Comparison of ENCODE assay signal across 38 cellular contexts in genomic region chr11:20864628-20865027, GRCh38.
"Had no signal": no experiment of that assay in that cellular context is flagged by ENCODE, and none has a peak within 500 bp of the region (broad histone marks: within the 10 kb centered on the region; RNA-seq: fewer than 3 reads in every experiment).

No MANE protein-coding gene starts in this region.

- H3K9me3 ChIP-seq: adrenal gland, ascending aorta, body of pancreas, breast epithelium had no signal

- H3K4me3 Mint-ChIP-seq: activated naive CD4-positive, alpha-beta T cell treated with anti-CD3 and anti-CD28 coated beads for 36 hours; activated naive CD4-positive, alpha-beta T cell treated with anti-CD3 and anti-CD28 coated beads, Interleukin-2, amount 10 ng/mL, durations not matched to agents 7 days and 5 days; activated naive CD4-positive, alpha-beta T cell treated with anti-CD3 and anti-CD28 coated beads, Interleukin-2, amount 50 U/mL, for 24 hours; activated naive CD8-positive, alpha-beta T cell; activated naive CD8-positive, alpha-beta T cell treated with anti-CD3 and anti-CD28 coated beads for 36 hours; activated naive CD8-positive, alpha-beta T cell treated with anti-CD3 and anti-CD28 coated beads, Interleukin-2, amount 10 ng/mL, durations not matched to agents 7 days and 5 days; activated naive CD8-positive, alpha-beta T cell treated with anti-CD3 and anti-CD28 coated beads, Interleukin-2, amount 50 U/mL, for 24 hours; activated T-cell treated with anti-CD3 and anti-CD28 coated beads, Interleukin-2, amount 50 U/mL, for 24 hours; activated T-cell treated with anti-CD3 and anti-CD28 coated beads, Interleukin-2, amount 50 U/mL, for 4 hours; activated T-cell treated with anti-CD3 and anti-CD28 coated beads, Interleukin-2, amount 50 U/mL, for 72 hours; activated T-helper 1 cell treated with anti-CD3 and anti-CD28 coated beads, Interleukin-12 subunit alpha, Interleukin-12 subunit beta, Interleukin-2, Interleukin-4 antibody, amounts not matched to agents 30 ng/mL and 10 ng/mL and 1 ng/mL, durations not matched to agents 14 hours and 24 hours and 36 hours; activated T-helper 17 cell treated with anti-CD3 and anti-CD28 coated beads, Interleukin-2, amount 50 U/mL, for 72 hours; brain; central memory CD8-positive, alpha-beta T cell had no signal

- H3K4me1 Mint-ChIP-seq: activated naive CD4-positive, alpha-beta T cell treated with anti-CD3 and anti-CD28 coated beads, Interleukin-2, amount 10 ng/mL, durations not matched to agents 7 days and 5 days; activated naive CD4-positive, alpha-beta T cell treated with anti-CD3 and anti-CD28 coated beads, Interleukin-2, amount 50 U/mL, for 24 hours; activated naive CD8-positive, alpha-beta T cell treated with anti-CD3 and anti-CD28 coated beads for 36 hours; activated naive CD8-positive, alpha-beta T cell treated with anti-CD3 and anti-CD28 coated beads, Interleukin-2, amount 10 ng/mL, durations not matched to agents 7 days and 5 days; activated naive CD8-positive, alpha-beta T cell treated with anti-CD3 and anti-CD28 coated beads, Interleukin-2, amount 50 U/mL, for 24 hours; activated T-helper 17 cell treated with anti-CD3 and anti-CD28 coated beads, Interleukin-2, amount 50 U/mL, for 72 hours; central memory CD8-positive, alpha-beta T cell had no signal

- ATAC-seq: activated naive CD4-positive, alpha-beta T cell treated with anti-CD3 and anti-CD28 coated beads, Interleukin-2, amount 50 U/mL, for 72 hours; activated naive CD8-positive, alpha-beta T cell treated with anti-CD3 and anti-CD28 coated beads, Interleukin-2, amount 50 U/mL, for 24 hours; activated T-cell treated with anti-CD3 and anti-CD28 coated beads, Interleukin-2, amount 50 U/mL, for 4 hours; activated T-cell treated with anti-CD3 and anti-CD28 coated beads, Interleukin-2, amount 50 U/mL, for 72 hours; activated T-helper 17 cell treated with anti-CD3 and anti-CD28 coated beads, Interleukin-2, amount 50 U/mL, for 72 hours; body of pancreas had no signal

- H3K27ac Mint-ChIP-seq: activated naive CD4-positive, alpha-beta T cell treated with anti-CD3 and anti-CD28 coated beads for 36 hours; activated naive CD4-positive, alpha-beta T cell treated with anti-CD3 and anti-CD28 coated beads, Interleukin-2, amount 10 ng/mL, durations not matched to agents 7 days and 5 days; activated naive CD4-positive, alpha-beta T cell treated with anti-CD3 and anti-CD28 coated beads, Interleukin-2, amount 50 U/mL, for 24 hours; activated naive CD4-positive, alpha-beta T cell treated with anti-CD3 and anti-CD28 coated beads, Interleukin-2, amount 50 U/mL, for 72 hours; activated naive CD8-positive, alpha-beta T cell; activated naive CD8-positive, alpha-beta T cell treated with anti-CD3 and anti-CD28 coated beads for 36 hours; activated naive CD8-positive, alpha-beta T cell treated with anti-CD3 and anti-CD28 coated beads, Interleukin-2, amount 10 ng/mL, durations not matched to agents 7 days and 5 days; activated naive CD8-positive, alpha-beta T cell treated with anti-CD3 and anti-CD28 coated beads, Interleukin-2, amount 50 U/mL, for 24 hours; activated T-cell treated with anti-CD3 and anti-CD28 coated beads, Interleukin-2, amount 50 U/mL, for 24 hours; activated T-cell treated with anti-CD3 and anti-CD28 coated beads, Interleukin-2, amount 50 U/mL, for 72 hours; activated T-helper 1 cell treated with anti-CD3 and anti-CD28 coated beads, Interleukin-12 subunit alpha, Interleukin-12 subunit beta, Interleukin-2, Interleukin-4 antibody, amounts not matched to agents 30 ng/mL and 10 ng/mL and 1 ng/mL, durations not matched to agents 14 hours and 24 hours and 36 hours; activated T-helper 17 cell treated with anti-CD3 and anti-CD28 coated beads, Interleukin-2, amount 50 U/mL, for 72 hours; brain had no signal

- H3K27ac ChIP-seq: adrenal gland, ascending aorta, body of pancreas, brain microvascular endothelial cell, breast epithelium, cardiac muscle cell had no signal

- DNase-seq: activated effector memory CD4-positive, alpha-beta T cell treated with anti-CD3 and anti-CD28 coated beads, Interleukin-2, amount 50 U/mL, for 16 hours; activated effector memory CD4-positive, alpha-beta T cell treated with Interleukin-2 at 50 U/mL for 16 hours; activated gamma-delta T cell; activated gamma-delta T cell treated with Interleukin-2 at 50 U/mL for 16 hours; activated naive CD4-positive, alpha-beta T cell; activated naive CD4-positive, alpha-beta T cell treated with anti-CD3 and anti-CD28 coated beads for 36 hours; activated naive CD4-positive, alpha-beta T cell treated with anti-CD3 and anti-CD28 coated beads, Interleukin-2, amount 10 ng/mL, durations not matched to agents 7 days and 5 days; activated naive CD4-positive, alpha-beta T cell treated with anti-CD3 and anti-CD28 coated beads, Interleukin-2, amount 50 U/mL, for 16 hours; activated naive CD4-positive, alpha-beta T cell treated with Interleukin-2 at 50 U/mL for 16 hours; activated naive CD8-positive, alpha-beta T cell treated with anti-CD3 and anti-CD28 coated beads for 36 hours; activated naive CD8-positive, alpha-beta T cell treated with anti-CD3 and anti-CD28 coated beads, Interleukin-2, amount 10 ng/mL, durations not matched to agents 7 days and 5 days; activated naive CD8-positive, alpha-beta T cell treated with anti-CD3 and anti-CD28 coated beads, Interleukin-2, amount 50 U/mL, for 24 hours; activated T-cell treated with anti-CD3 and anti-CD28 coated beads, Interleukin-2, amount 50 U/mL, for 1 hour; activated T-cell treated with anti-CD3 and anti-CD28 coated beads, Interleukin-2, amount 50 U/mL, for 24 hours; activated T-cell treated with anti-CD3 and anti-CD28 coated beads, Interleukin-2, amount 50 U/mL, for 4 hours; activated T-cell treated with anti-CD3 and anti-CD28 coated beads, Interleukin-2, amount 50 U/mL, for 48 hours; activated T-cell treated with anti-CD3 and anti-CD28 coated beads, Interleukin-2, amount 50 U/mL, for 72 hours; adrenal gland; amniotic stem cell; amygdala; anterior cingulate cortex; aorta; body of pancreas; brain microvascular endothelial cell; caudate nucleus; central memory CD4-positive, alpha-beta T cell; cerebellar nuclear complex had no signal

- H3K9me3 Mint-ChIP-seq: activated naive CD4-positive, alpha-beta T cell treated with anti-CD3 and anti-CD28 coated beads, Interleukin-2, amount 50 U/mL, for 24 hours; activated naive CD8-positive, alpha-beta T cell treated with anti-CD3 and anti-CD28 coated beads for 36 hours; activated naive CD8-positive, alpha-beta T cell treated with anti-CD3 and anti-CD28 coated beads, Interleukin-2, amount 10 ng/mL, durations not matched to agents 7 days and 5 days; activated naive CD8-positive, alpha-beta T cell treated with anti-CD3 and anti-CD28 coated beads, Interleukin-2, amount 50 U/mL, for 24 hours; activated T-cell treated with anti-CD3 and anti-CD28 coated beads, Interleukin-2, amount 50 U/mL, for 24 hours; activated T-cell treated with anti-CD3 and anti-CD28 coated beads, Interleukin-2, amount 50 U/mL, for 4 hours; activated T-cell treated with anti-CD3 and anti-CD28 coated beads, Interleukin-2, amount 50 U/mL, for 72 hours; activated T-helper 1 cell treated with anti-CD3 and anti-CD28 coated beads, Interleukin-12 subunit alpha, Interleukin-12 subunit beta, Interleukin-2, Interleukin-4 antibody, amounts not matched to agents 30 ng/mL and 10 ng/mL and 1 ng/mL, durations not matched to agents 14 hours and 24 hours and 36 hours; activated T-helper 17 cell treated with anti-CD3 and anti-CD28 coated beads, Interleukin-2, amount 50 U/mL, for 72 hours had no signal

- FAIRE-seq: astrocyte had no signal

- H3K36me3 Mint-ChIP-seq: activated naive CD4-positive, alpha-beta T cell treated with anti-CD3 and anti-CD28 coated beads, Interleukin-2, amount 10 ng/mL, durations not matched to agents 7 days and 5 days; activated naive CD4-positive, alpha-beta T cell treated with anti-CD3 and anti-CD28 coated beads, Interleukin-2, amount 50 U/mL, for 24 hours; activated naive CD4-positive, alpha-beta T cell treated with anti-CD3 and anti-CD28 coated beads, Interleukin-2, amount 50 U/mL, for 72 hours; activated naive CD8-positive, alpha-beta T cell; activated naive CD8-positive, alpha-beta T cell treated with anti-CD3 and anti-CD28 coated beads for 36 hours; activated naive CD8-positive, alpha-beta T cell treated with anti-CD3 and anti-CD28 coated beads, Interleukin-2, amount 10 ng/mL, durations not matched to agents 7 days and 5 days; brain had no signal

- H3K36me3 ChIP-seq: adrenal gland, ascending aorta, brain microvascular endothelial cell, breast epithelium, cardiac muscle cell had no signal

- H3K27me3 Mint-ChIP-seq: activated naive CD4-positive, alpha-beta T cell treated with anti-CD3 and anti-CD28 coated beads, Interleukin-2, amount 10 ng/mL, durations not matched to agents 7 days and 5 days; activated naive CD4-positive, alpha-beta T cell treated with anti-CD3 and anti-CD28 coated beads, Interleukin-2, amount 50 U/mL, for 24 hours; activated naive CD8-positive, alpha-beta T cell; activated naive CD8-positive, alpha-beta T cell treated with anti-CD3 and anti-CD28 coated beads for 36 hours; activated naive CD8-positive, alpha-beta T cell treated with anti-CD3 and anti-CD28 coated beads, Interleukin-2, amount 10 ng/mL, durations not matched to agents 7 days and 5 days; activated naive CD8-positive, alpha-beta T cell treated with anti-CD3 and anti-CD28 coated beads, Interleukin-2, amount 50 U/mL, for 24 hours; activated T-cell treated with anti-CD3 and anti-CD28 coated beads, Interleukin-2, amount 50 U/mL, for 24 hours; activated T-helper 17 cell treated with anti-CD3 and anti-CD28 coated beads, Interleukin-2, amount 50 U/mL, for 72 hours; brain; central memory CD8-positive, alpha-beta T cell had no signal

- H3K4me1 ChIP-seq: adrenal gland, ascending aorta, body of pancreas, breast epithelium had no signal

- H3K4me3 ChIP-seq: adrenal gland, ascending aorta, body of pancreas, breast epithelium, cardiac muscle cell had no signal

- H3K27me3 ChIP-seq: adrenal gland, ascending aorta, body of pancreas, brain microvascular endothelial cell, breast epithelium, cardiac muscle cell had no signal
